Comparison of ENCODE assay signal across 1 cellular context in genomic region chr2:37892436-37893114, GRCh38.
TF ChIP-seq lines count a peak whose summit lies in the region.

No MANE protein-coding gene starts in this region.

TF ChIP-seq in GM23338, 12 proteins besides CTCF, POLR2A, EP300 and RAD21 (continued from another document):
- TF ChIP-seq ZNF462 (CRISPR knock-in tag; IDR thresholded peaks at IDR 0.05) = no peak
- no peak for TF ChIP-seq NANOG (IDR thresholded peaks at IDR 0.05; ENCODE audit: borderline replicate concordance)
